Comparison of ENCODE assay signal across 30 cellular contexts in genomic region chr18:77617681-77618080, GRCh38.
"Had no signal": no experiment of that assay in that cellular context is flagged by ENCODE, and none has a peak within 500 bp of the region (broad histone marks: within the 10 kb centered on the region; RNA-seq: fewer than 3 reads in every experiment).

No MANE protein-coding gene starts in this region.

- H3K9ac ChIP-seq: KMS-11 had no signal

- H3K27ac Mint-ChIP-seq: activated B cell treated with CpG ODN at 0.5 μM for 24 hours; activated CD4-positive, alpha-beta T cell treated with anti-CD3 and anti-CD28 coated beads, Interleukin-2, amount 10 ng/mL, durations not matched to agents 24 days and 14 days; activated naive CD4-positive, alpha-beta T cell treated with anti-CD3 and anti-CD28 coated beads, Interleukin-2, amount 50 U/mL, for 72 hours; activated naive CD8-positive, alpha-beta T cell treated with anti-CD3 and anti-CD28 coated beads, Interleukin-2, amount 50 U/mL, for 24 hours; T-helper 1 cell treated with Interleukin-12 subunit alpha and Interleukin-12 subunit beta and Interleukin-4 antibody, amounts not matched to agents 30 μg/mL and 1 μg/mL, for 36 hours had no signal

- H3K27me3 Mint-ChIP-seq: activated CD4-positive, alpha-beta T cell treated with anti-CD3 and anti-CD28 coated beads, Interleukin-2, amount 10 ng/mL, durations not matched to agents 24 days and 14 days had no signal

- H3K4me3 ChIP-seq: ascending aorta, breast epithelium, SJSA1 had no signal

- H3K4me1 ChIP-seq: ascending aorta, breast epithelium, SJSA1 had no signal

- H3K9me3 ChIP-seq: ascending aorta, breast epithelium, SJSA1 had no signal

- H3K27ac ChIP-seq: ascending aorta, breast epithelium, KMS-11, RWPE1, SJSA1 had no signal

- DNase-seq: activated B cell treated with CpG ODN at 0.5 μM for 24 hours; activated CD4-positive, alpha-beta T cell treated with anti-CD3 and anti-CD28 coated beads for 1 hour; activated CD4-positive, alpha-beta T cell treated with anti-CD3 and anti-CD28 coated beads, Interleukin-2, amount 10 ng/mL, durations not matched to agents 24 days and 14 days; activated CD4-positive, alpha-beta T cell treated with anti-CD3 and anti-CD28 coated beads, Interleukin-2, amount 50 U/mL, for 48 hours; activated CD8-positive, alpha-beta memory T cell treated with anti-CD3 and anti-CD28 coated beads for 24 hours; activated effector memory CD4-positive, alpha-beta T cell treated with anti-CD3 and anti-CD28 coated beads, Interleukin-2, amount 50 U/mL, for 16 hours; activated naive CD4-positive, alpha-beta T cell treated with Interleukin-2 at 50 U/mL for 16 hours; activated naive CD8-positive, alpha-beta T cell treated with anti-CD3 and anti-CD28 coated beads, Interleukin-2, amount 50 U/mL, for 24 hours; activated T-cell treated with anti-CD3 and anti-CD28 coated beads, Interleukin-2, amount 50 U/mL, for 4 hours; amniotic stem cell; caudate nucleus; NCI-H1092 treated with DMSO at 0.1 percent for 48 hours; NCI-H1417 treated with DMSO at 0.1 percent for 48 hours; NCI-H1694; NCI-H2029; NCI-H2107; NCI-H2171 treated with DMSO at 0.1 percent for 48 hours; NCI-H226; NCI-H526; NCI-H82; SHP77; SW 1271 had no signal

- ATAC-seq: activated naive CD4-positive, alpha-beta T cell treated with anti-CD3 and anti-CD28 coated beads, Interleukin-2, amount 50 U/mL, for 72 hours; activated naive CD8-positive, alpha-beta T cell treated with anti-CD3 and anti-CD28 coated beads, Interleukin-2, amount 50 U/mL, for 24 hours; activated T-cell treated with anti-CD3 and anti-CD28 coated beads, Interleukin-2, amount 50 U/mL, for 4 hours; SK-N-SH treated with all-trans-retinoic acid at 6 μM for 48 hours had no signal

- H3K36me3 ChIP-seq: ascending aorta, breast epithelium, SJSA1 had no signal

- H3K9me3 Mint-ChIP-seq: activated B cell treated with CpG ODN at 0.5 μM for 24 hours; activated CD4-positive, alpha-beta T cell treated with anti-CD3 and anti-CD28 coated beads, Interleukin-2, amount 10 ng/mL, durations not matched to agents 24 days and 14 days; activated naive CD8-positive, alpha-beta T cell treated with anti-CD3 and anti-CD28 coated beads, Interleukin-2, amount 50 U/mL, for 24 hours; activated T-cell treated with anti-CD3 and anti-CD28 coated beads, Interleukin-2, amount 50 U/mL, for 4 hours; T-helper 1 cell treated with Interleukin-12 subunit alpha and Interleukin-12 subunit beta and Interleukin-4 antibody, amounts not matched to agents 30 μg/mL and 1 μg/mL, for 36 hours had no signal

- H3K4me2 ChIP-seq: KMS-11 had no signal

- H3K27me3 ChIP-seq: ascending aorta, breast epithelium, SJSA1 had no signal

- H3K36me3 Mint-ChIP-seq: activated naive CD4-positive, alpha-beta T cell treated with anti-CD3 and anti-CD28 coated beads, Interleukin-2, amount 50 U/mL, for 72 hours had no signal

- H3K4me3 Mint-ChIP-seq: activated B cell treated with CpG ODN at 0.5 μM for 24 hours; activated CD4-positive, alpha-beta T cell treated with anti-CD3 and anti-CD28 coated beads, Interleukin-2, amount 10 ng/mL, durations not matched to agents 24 days and 14 days; activated naive CD8-positive, alpha-beta T cell treated with anti-CD3 and anti-CD28 coated beads, Interleukin-2, amount 50 U/mL, for 24 hours; activated T-cell treated with anti-CD3 and anti-CD28 coated beads, Interleukin-2, amount 50 U/mL, for 4 hours; T-helper 1 cell treated with Interleukin-12 subunit alpha and Interleukin-12 subunit beta and Interleukin-4 antibody, amounts not matched to agents 30 μg/mL and 1 μg/mL, for 36 hours had no signal
